1 cellular context compared by ENCODE assay signal in the genomic region with DNA sequence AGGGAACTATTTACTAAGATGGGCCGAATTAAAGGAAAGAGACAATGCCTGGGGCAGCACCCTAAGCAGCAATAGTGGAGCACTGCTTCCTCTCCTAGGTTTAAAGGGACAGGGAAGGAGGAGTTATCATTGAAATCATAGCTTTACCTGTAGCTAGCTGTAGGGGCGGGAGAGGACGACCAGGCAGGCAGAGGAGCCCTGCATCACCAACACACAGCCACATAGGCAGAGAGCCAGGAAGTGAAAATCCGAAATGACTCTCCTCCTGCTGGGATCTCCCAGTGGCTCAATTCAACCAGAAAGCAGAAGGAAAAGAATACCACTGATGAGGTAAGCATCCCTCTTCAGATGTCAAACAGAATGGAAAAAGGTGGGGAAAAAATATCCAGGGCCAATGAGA.
TF ChIP-seq lines count a peak whose summit lies in the region.

No MANE protein-coding gene starts in this region.

TF ChIP-seq in H1, 55 proteins besides CTCF, POLR2A, EP300 and RAD21:
- TF ChIP-seq, protein P1, sequence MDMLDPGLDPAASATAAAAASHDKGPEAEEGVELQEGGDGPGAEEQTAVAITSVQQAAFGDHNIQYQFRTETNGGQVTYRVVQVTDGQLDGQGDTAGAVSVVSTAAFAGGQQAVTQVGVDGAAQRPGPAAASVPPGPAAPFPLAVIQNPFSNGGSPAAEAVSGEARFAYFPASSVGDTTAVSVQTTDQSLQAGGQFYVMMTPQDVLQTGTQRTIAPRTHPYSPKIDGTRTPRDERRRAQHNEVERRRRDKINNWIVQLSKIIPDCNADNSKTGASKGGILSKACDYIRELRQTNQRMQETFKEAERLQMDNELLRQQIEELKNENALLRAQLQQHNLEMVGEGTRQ (IDR thresholded peaks at IDR 0.05; ENCODE audit: low read length) = no peak
- no peak for TF ChIP-seq SAP30 (IDR thresholded peaks at IDR 0.05; ENCODE audit: insufficient read depth, insufficient replicate concordance, low read length)
- no peak for TF ChIP-seq SRF (IDR thresholded peaks at IDR 0.05; ENCODE audit: low read depth, low read length)
- no peak for TF ChIP-seq EGR1 (IDR thresholded peaks at IDR 0.05; ENCODE audit: borderline replicate concordance, low read depth, low read length)
- no peak for TF ChIP-seq CBX5 (IDR thresholded peaks at IDR 0.05; ENCODE audit: low read depth, low read length)
- TF ChIP-seq SP4 (IDR thresholded peaks at IDR 0.05; ENCODE audit: low read length) = no peak
- no peak for TF ChIP-seq NANOG (IDR thresholded peaks at IDR 0.05; ENCODE audit: insufficient read depth, low read depth, low read length, poor library complexity, severe bottlenecking)
- no peak for TF ChIP-seq KDM4A (IDR thresholded peaks at IDR 0.05; ENCODE audit: low read depth, low read length, severe bottlenecking)
- no peak for TF ChIP-seq CBX8 (IDR thresholded peaks at IDR 0.05; ENCODE audit: borderline replicate concordance, low read depth, low read length)
- TF ChIP-seq RXRA (IDR thresholded peaks at IDR 0.05; ENCODE audit: insufficient read depth, low read depth, low read length) = no peak
- TF ChIP-seq BACH1 (IDR thresholded peaks at IDR 0.05; ENCODE audit: low read length) = no peak
- TF ChIP-seq RNF2 (IDR thresholded peaks at IDR 0.05; ENCODE audit: borderline replicate concordance, low read depth, low read length, missing control alignments, poor library complexity, severe bottlenecking) = no peak
